In the genomic region with DNA sequence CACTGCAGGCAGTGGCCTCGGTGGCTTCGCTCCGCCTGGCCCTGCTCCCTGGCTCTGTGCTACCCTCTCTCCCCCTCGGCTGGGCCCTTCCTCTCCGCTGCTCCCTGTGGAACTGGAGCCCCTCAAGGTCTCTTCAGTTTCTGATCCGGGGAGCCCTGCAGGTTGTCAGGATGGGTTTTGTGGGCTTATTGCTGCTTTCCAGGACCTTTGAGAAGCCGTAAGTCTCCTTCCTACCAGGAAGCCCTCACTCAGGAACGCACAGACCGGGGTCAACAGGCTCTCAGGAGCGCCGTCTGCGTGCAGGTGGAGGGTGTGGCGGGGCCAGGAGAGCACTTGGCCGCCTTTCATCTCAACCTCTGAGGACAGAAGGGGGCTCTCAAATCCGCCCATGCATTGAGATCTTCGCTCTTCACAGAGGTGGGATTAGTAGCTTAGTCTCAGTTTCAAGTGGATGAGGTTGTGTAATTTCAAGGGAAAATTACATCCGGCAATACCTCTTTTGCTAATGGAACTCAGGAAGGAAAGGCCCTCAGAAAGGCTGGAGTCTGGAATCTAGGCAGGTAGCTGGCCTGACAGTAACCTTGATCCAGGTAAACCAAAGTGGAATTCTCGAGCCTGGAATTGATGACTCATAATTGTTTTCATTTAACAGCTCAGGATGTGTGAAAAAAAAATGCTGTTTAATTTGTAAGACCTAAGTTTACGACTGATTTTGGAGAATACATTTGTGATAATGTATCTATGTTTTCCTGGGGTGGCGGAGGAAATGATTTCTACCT, we compare ENCODE assay signal across 13 cellular contexts.
DNase-seq lines count a peak whose midpoint lies in the region; ATAC-seq and TF ChIP-seq lines count a peak whose summit lies in the region.
"Had no signal": no experiment of that assay in that cellular context is flagged by ENCODE, and none has a peak within 500 bp of the region (broad histone marks: within the 10 kb centered on the region; RNA-seq: fewer than 3 reads in every experiment).

No MANE protein-coding gene starts in this region.

- intact Hi-C loops in CD4-positive, alpha-beta T cell (cut with DNase I, micrococcal nuclease) = no loop called here
- intact Hi-C loops in A673 (cut with micrococcal nuclease; ENCODE audit: unreplicated experiment) = no loop called here

- H3K27me3 ChIP-seq in CD4-positive, alpha-beta T cell (ENCODE audit: control insufficient read depth, insufficient read depth, low read length) = no peaks in the 10 kb centered on the region
- H3K27me3 ChIP-seq in lung (ENCODE audit: control insufficient read depth, insufficient read depth) (no peaks in the 10 kb centered on the region), A673 (replicated peaks; ENCODE audit: insufficient read depth, low read depth, low read length, poor library complexity) (no peaks in the 10 kb centered on the region)
- H3K27me3 ChIP-seq: foreskin keratinocyte had no signal

- H3K4me3 ChIP-seq in lung = no peak overlapping the region
- H3K4me3 ChIP-seq in A673 (ENCODE audit: low read depth, low read length, poor library complexity, severe bottlenecking) = no peak overlapping the region

- TF ChIP-seq CTCF in CD4-positive, alpha-beta T cell (IDR thresholded peaks at IDR 0.05) = no peak
- TF ChIP-seq CTCF in lung (IDR thresholded peaks at IDR 0.05; ENCODE audit: control extremely low read depth, extremely low read depth) (no peak), mesothelial cell of epicardium (IDR thresholded peaks at IDR 0.05; ENCODE audit: unreplicated experiment) (no peak), A673 (conservative IDR thresholded peaks at IDR 0.05; ENCODE audit: low read depth, low read length) (no peak)

- peak in 1 of 10 experiments; percentile 28 for DNase-seq in CD4-positive, alpha-beta T cell
- peak; percentile 100 for DNase-seq in DMS79 (lab: John Stamatoyannopoulos, UW)
- DNase-seq in NCI-H524 (lab: John Stamatoyannopoulos, UW) = peak; percentile 69 to 80
- peak; percentile 88 for DNase-seq in lung (ENCODE audit: low spot score)
- no peak for DNase-seq in mesothelial cell of epicardium (ENCODE audit: low spot score in 2 of 2, unreplicated experiment in 2 of 2)
- no peak for DNase-seq in A673 (ENCODE audit: low spot score)
- DNase-seq in ACHN = no peak
- DNase-seq in stimulated activated CD4-positive, alpha-beta T cell treated with anti-CD3 and anti-CD28 coated beads, Interleukin-4, amount 100 ng/mL, for 1 hour = no peak
- DNase-seq: effector CD8-positive, alpha-beta T cell; foreskin keratinocyte; stimulated activated naive B cell treated with anti-CD40 and anti-IgM and Interleukin-4, amounts not matched to agents 10 μg/mL and 1 μg/mL and 100 μg/mL, for 72 hours had no signal

- no TSS peak for BruUV-seq in A673 (replicated peaks; lab: Mats Ljungman, UMichigan)

- peaks cover 9% of the 10 kb centered on the region for H3K4me1 Mint-ChIP-seq in CD4-positive, alpha-beta T cell (ENCODE audit: low read depth)
- H3K4me1 Mint-ChIP-seq in mesothelial cell of epicardium = no peaks in the 10 kb centered on the region

- H3K36me3 ChIP-seq in lung (ENCODE audit: control insufficient read depth in 2 of 2, insufficient read depth in 2 of 2, low read length in 2 of 2) (peaks cover 0 to 17% of the 10 kb centered on the region in 2 donors), A673 (ENCODE audit: insufficient read depth, low read length, poor library complexity, severe bottlenecking) (no peaks in the 10 kb centered on the region)

- POLR2A ChIA-PET in CD4-positive, alpha-beta T cell (lab: Charles Lee) = no interaction called here
- POLR2A ChIA-PET in A673 (lab: Charles Lee; ENCODE audit: low non-redundant PET) = no interaction called here

- peak overlapping the region; percentile 64 for H3K27ac Mint-ChIP-seq in CD4-positive, alpha-beta T cell
- no peak overlapping the region for H3K27ac Mint-ChIP-seq in mesothelial cell of epicardium
- H3K27ac Mint-ChIP-seq: stimulated activated naive B cell treated with anti-CD40 and anti-IgM and Interleukin-4, amounts not matched to agents 10 μg/mL and 1 μg/mL and 100 μg/mL, for 72 hours had no signal

- no peak overlapping the region for H3K4me3 Mint-ChIP-seq in CD4-positive, alpha-beta T cell
- H3K4me3 Mint-ChIP-seq in mesothelial cell of epicardium = no peak overlapping the region
- H3K4me3 Mint-ChIP-seq: CD8-positive, alpha-beta T cell; stimulated activated naive B cell treated with anti-CD40 and anti-IgM and Interleukin-4, amounts not matched to agents 10 μg/mL and 1 μg/mL and 100 μg/mL, for 72 hours had no signal

- no peaks in the 10 kb centered on the region for H3K9me3 ChIP-seq in CD4-positive, alpha-beta T cell (ENCODE audit: control insufficient read depth, low read length)
- H3K9me3 ChIP-seq in lung (ENCODE audit: control insufficient read depth in 2 of 2, insufficient read depth in 1 of 2, low read length in 1 of 2) (no peaks in the 10 kb centered on the region), A673 (ENCODE audit: low read depth, low read length, poor library complexity, severe bottlenecking) (no peaks in the 10 kb centered on the region)

- WGBS in lung, 2 donors = 72 to 81% methylated on average over 20 of the region's 20 CpGs

- CTCF ChIA-PET in CD4-positive, alpha-beta T cell (lab: Charles Lee) = interaction anchor here (0.6 kb wide), 1 partner anchor 7 kb away, joined by 3 read pairs; no protein-coding TSS in a partner anchor
- CTCF ChIA-PET in A673 (lab: Charles Lee) = no interaction called here

- in situ Hi-C loops in ACHN (cut with HindIII; ENCODE audit: low pct_ligation_motif_present, low pct_unique_long_range_greater_than_20kb, low sequenced_read_pairs) = no loop called here

- ATAC-seq in CD4-positive, alpha-beta T cell (ENCODE audit: poor library complexity) = no peak
- ATAC-seq in lung (ENCODE audit: insufficient read depth, low FRiP score) = peak; percentile 83
- ATAC-seq: CD8-positive, alpha-beta T cell; foreskin keratinocyte; Panc1; stimulated activated naive B cell treated with anti-CD40 and anti-IgM and Interleukin-4, amounts not matched to agents 10 μg/mL and 1 μg/mL and 100 μg/mL, for 72 hours had no signal

- H3K4me1 ChIP-seq in lung (ENCODE audit: control insufficient read depth in 2 of 2, insufficient read depth in 2 of 2, low read length in 2 of 2) = peaks cover 4 to 5% of the 10 kb centered on the region in 2 donors
- H3K4me1 ChIP-seq in A673 (ENCODE audit: insufficient read depth, low read length, poor library complexity, severe bottlenecking) = peaks cover 7% of the 10 kb centered on the region
- H3K4me1 ChIP-seq: foreskin keratinocyte had no signal

- peaks cover 45% of the 10 kb centered on the region for H3K36me3 Mint-ChIP-seq in CD4-positive, alpha-beta T cell (ENCODE audit: low read depth)
- peaks cover 40% of the 10 kb centered on the region for H3K36me3 Mint-ChIP-seq in mesothelial cell of epicardium

- no peaks in the 10 kb centered on the region for H3K27me3 Mint-ChIP-seq in CD4-positive, alpha-beta T cell
- H3K27me3 Mint-ChIP-seq in mesothelial cell of epicardium (ENCODE audit: low read depth) = no peaks in the 10 kb centered on the region
- H3K27me3 Mint-ChIP-seq: stimulated activated naive B cell treated with anti-CD40 and anti-IgM and Interleukin-4, amounts not matched to agents 10 μg/mL and 1 μg/mL and 100 μg/mL, for 72 hours had no signal

- H3K27ac ChIP-seq in CD4-positive, alpha-beta T cell (ENCODE audit: low read depth, low read length) = no peak overlapping the region
- H3K27ac ChIP-seq in lung (ENCODE audit: low read depth in 1 of 2, low read length in 1 of 2) (peak overlapping the region in 1 of 2 donors; percentile 92), A673 (ENCODE audit: low read depth, low read length, poor library complexity, severe bottlenecking) (no peak overlapping the region)
- H3K27ac ChIP-seq: foreskin keratinocyte had no signal

- no peaks in the 10 kb centered on the region for H3K9me3 Mint-ChIP-seq in CD4-positive, alpha-beta T cell
- H3K9me3 Mint-ChIP-seq in mesothelial cell of epicardium = peaks cover 16% of the 10 kb centered on the region
- H3K9me3 Mint-ChIP-seq: CD8-positive, alpha-beta T cell; stimulated activated naive B cell treated with anti-CD40 and anti-IgM and Interleukin-4, amounts not matched to agents 10 μg/mL and 1 μg/mL and 100 μg/mL, for 72 hours had no signal

Comparison
In these comparisons a context has a peak if more than half of its experiments do, and no peak if none do; other contexts are left out.
1. DNase-seq: peak in DMS79 (single experiment), NCI-H524 (2 of 2) and lung (single experiment); none in mesothelial cell of epicardium (0 of 2), A673 (single experiment), ACHN (single experiment) and stimulated activated CD4-positive, alpha-beta T cell treated with anti-CD3 and anti-CD28 coated beads, Interleukin-4, amount 100 ng/mL, for 1 hour (single experiment).